ENCODE assay signal across 8 cellular contexts in genomic region chr19:17841810-17842662, GRCh38. TPM values are rescaled to one million over a fixed set of nuclear protein-coding genes. Genes with fewer than 3 reads are reported as not detected.
DNase-seq lines count a peak whose midpoint lies in the region; ATAC-seq lines count a peak whose summit lies in the region.

No MANE protein-coding gene starts in this region.

- H3K9ac ChIP-seq in HUES48 (ENCODE audit: low read depth, low read length) (peak overlapping the region; percentile 35; the same call in 1 of the 2 replicates), skeletal muscle satellite cell (ENCODE audit: low read depth, low read length) (peak overlapping the region; percentile 38)

- DNase-seq in AG08395 (ENCODE audit: low spot score) = peak; percentile 95
- DNase-seq in T follicular helper cell (ENCODE audit: low read depth) = peak; percentile 34
- DNase-seq in brain pericyte (ENCODE audit: low read depth, low spot score) = peak; percentile 41

- H3K36me3 ChIP-seq in HUES48 (ENCODE audit: control insufficient read depth, insufficient read depth, low read length) (no peaks in the 10 kb centered on the region), skeletal muscle satellite cell (ENCODE audit: insufficient read depth, low read length) (no peaks in the 10 kb centered on the region)

- H3K9me3 ChIP-seq in HUES48 (ENCODE audit: control insufficient read depth, insufficient read depth, low read length) = no peaks in the 10 kb centered on the region
- H3K9me3 ChIP-seq in iPS-18c (ENCODE audit: control insufficient read depth, insufficient read depth, low read length) = no peaks in the 10 kb centered on the region
- no peaks in the 10 kb centered on the region for H3K9me3 ChIP-seq in skeletal muscle satellite cell (replicated peaks; ENCODE audit: low read length)

- H3K4me3 ChIP-seq in HUES48 (ENCODE audit: low read depth, low read length) (peak overlapping the region; percentile 69), iPS-18c (ENCODE audit: insufficient read depth, low read depth, low read length) (peak overlapping the region; percentile 64), skeletal muscle satellite cell (ENCODE audit: low read length) (peak overlapping the region; percentile 59)

- H3K4me2 ChIP-seq in skeletal muscle satellite cell (ENCODE audit: low read length) = peak overlapping the region; percentile 78

- H3K27me3 ChIP-seq in HUES48 (ENCODE audit: control insufficient read depth, insufficient read depth, low read length) (peaks cover 11% of the 10 kb centered on the region), skeletal muscle satellite cell (ENCODE audit: control insufficient read depth, insufficient read depth, low read length) (peaks cover 53% of the 10 kb centered on the region)

- peak overlapping the region; percentile 42 for H3K27ac ChIP-seq in HUES48 (ENCODE audit: low read depth, low read length)

- H3K4me1 ChIP-seq in HUES48 (ENCODE audit: control insufficient read depth, insufficient read depth, low read length) (no peaks in the 10 kb centered on the region; the same call in 1 of the 2 replicates), skeletal muscle satellite cell (ENCODE audit: control insufficient read depth, insufficient read depth, low read length) (peaks cover 13% of the 10 kb centered on the region)

- ATAC-seq in GM18520 (IDR thresholded peaks at IDR 0.05; ENCODE audit: unreplicated experiment) (no peak), GM21447 (IDR thresholded peaks at IDR 0.05; ENCODE audit: unreplicated experiment) (no peak)

RNA-seq across cellular contexts. Expression of gene JAK3, which starts 5.7 kb away (rescaled TPM):
- 1.3 and 2.3 TPM in 2 replicates for total RNA-seq in skeletal muscle satellite cell (2012; rRNA removed)

RNA-seq across cellular contexts. Expression of gene RPL18A, which starts 17.7 kb away (rescaled TPM):
- 1,198 and 1,657 TPM in 2 replicates for total RNA-seq in skeletal muscle satellite cell (2012; rRNA removed)

RNA-seq across cellular contexts. Expression of gene INSL3, which starts 20.7 kb away (rescaled TPM):
- total RNA-seq in skeletal muscle satellite cell (2012; rRNA removed) = not detected in 2 replicates

RNA-seq across cellular contexts. Expression of gene SLC5A5, which starts 29.7 kb away (rescaled TPM):
- total RNA-seq in skeletal muscle satellite cell (2012; rRNA removed) = under 0.01 TPM in 1 of 2 replicates, not detected in the other

RNA-seq across cellular contexts. Expression of gene B3GNT3, which starts 47.1 kb away (rescaled TPM):
- total RNA-seq in skeletal muscle satellite cell (2012; rRNA removed) = not detected in 2 replicates

Comparison
In these comparisons a context has a peak if more than half of its experiments do, and no peak if none do; other contexts are left out.
1. DNase-seq: peak in every context shown above with its lines; median percentile 95 in AG08395; 41 in brain pericyte; 34 in T follicular helper cell.